In genomic region chr15:79090487-79091203, GRCh38 we compare ENCODE assay signal across 9 cellular contexts. TPM values are rescaled to one million over a fixed set of nuclear protein-coding genes. Genes with fewer than 3 reads are reported as not detected.
A peak's percentile ranks its signal among the peaks of the same experiment; 100 is the strongest.
DNase-seq lines count a peak whose midpoint lies in the region; ATAC-seq and TF ChIP-seq lines count a peak whose summit lies in the region.
"Had no signal": no experiment of that assay in that cellular context is flagged by ENCODE, and none has a peak within 500 bp of the region (broad histone marks: within the 10 kb centered on the region; RNA-seq: fewer than 3 reads in every experiment).

Gene RASGRF1, minus strand, starts transcription at chr15:79090780. Its CDS starts 282 bp downstream, at chr15:79090498.

- no peak within 1 kb of the TSS for H3K27ac ChIP-seq in stomach

- H3K4me1 Mint-ChIP-seq in activated naive CD8-positive, alpha-beta T cell treated with anti-CD3 and anti-CD28 coated beads for 36 hours: peaks cover 4% of the 10 kb centered on the region
- H3K4me1 Mint-ChIP-seq in activated CD4-positive, alpha-beta T cell treated with anti-CD3 and anti-CD28 coated beads, Interleukin-2, amount 10 ng/mL, durations not matched to agents 7 days and 5 days: no peaks in the 10 kb centered on the region

- intact Hi-C loops in stomach (cut with DNase I; ENCODE audit: low total_unique reads): no loop called here

- DNase-seq in NCI-H1694 treated with DMSO at 0.1 percent for 48 hours (lab: John Stamatoyannopoulos, UW): peak; percentile 67
- no peak for DNase-seq in NCI-H1694 (lab: John Stamatoyannopoulos, UW)
- no peak for DNase-seq in activated naive CD8-positive, alpha-beta T cell treated with anti-CD3 and anti-CD28 coated beads for 36 hours
- DNase-seq in iris pigment epithelial cell (ENCODE audit: low read depth): peak; percentile 10
- DNase-seq in stomach: no peak
- no peak for DNase-seq in activated CD4-positive, alpha-beta T cell treated with anti-CD3 and anti-CD28 coated beads, Interleukin-2, amount 10 ng/mL, durations not matched to agents 7 days and 5 days
- no peak for DNase-seq in NCI-H1048 (lab: John Stamatoyannopoulos, UW)

- H3K9me3 Mint-ChIP-seq in activated naive CD8-positive, alpha-beta T cell treated with anti-CD3 and anti-CD28 coated beads for 36 hours: no peaks in the 10 kb centered on the region
- H3K9me3 Mint-ChIP-seq in activated CD4-positive, alpha-beta T cell treated with anti-CD3 and anti-CD28 coated beads, Interleukin-2, amount 10 ng/mL, durations not matched to agents 7 days and 5 days: no peaks in the 10 kb centered on the region
- H3K9me3 Mint-ChIP-seq: activated naive CD4-positive, alpha-beta T cell treated with anti-CD3 and anti-CD28 coated beads, Interleukin-2, amount 50 U/mL, for 72 hours had no signal

- CTCF ChIA-PET in activated CD4-positive, alpha-beta T cell treated with anti-CD3 and anti-CD28 coated beads, Interleukin-2, amount 10 ng/mL, durations not matched to agents 7 days and 5 days (lab: Charles Lee): interaction anchor here (0.9 kb wide), 1 partner anchor 17 kb away, joined by 3 read pairs; no protein-coding TSS in a partner anchor

- peaks cover 82% of the 10 kb centered on the region for H3K27me3 Mint-ChIP-seq in activated naive CD8-positive, alpha-beta T cell treated with anti-CD3 and anti-CD28 coated beads for 36 hours
- H3K27me3 Mint-ChIP-seq in activated CD4-positive, alpha-beta T cell treated with anti-CD3 and anti-CD28 coated beads, Interleukin-2, amount 10 ng/mL, durations not matched to agents 7 days and 5 days: peaks cover 60% of the 10 kb centered on the region

- POLR2A ChIA-PET in activated CD4-positive, alpha-beta T cell treated with anti-CD3 and anti-CD28 coated beads, Interleukin-2, amount 10 ng/mL, durations not matched to agents 7 days and 5 days (lab: Charles Lee): no interaction called here

- TF ChIP-seq POLR2A in stomach (IDR thresholded peaks at IDR 0.05): no peak

- TF ChIP-seq EP300 in stomach (IDR thresholded peaks at IDR 0.05): no peak

- no peak for ATAC-seq in GM21576 (IDR thresholded peaks at IDR 0.05; ENCODE audit: unreplicated experiment)

- peak within 1 kb of the TSS; percentile 64 for H3K4me3 Mint-ChIP-seq in activated naive CD8-positive, alpha-beta T cell treated with anti-CD3 and anti-CD28 coated beads for 36 hours
- H3K4me3 Mint-ChIP-seq in activated CD4-positive, alpha-beta T cell treated with anti-CD3 and anti-CD28 coated beads, Interleukin-2, amount 10 ng/mL, durations not matched to agents 7 days and 5 days: no peak within 1 kb of the TSS

- H3K27me3 ChIP-seq in stomach: peaks cover 31 to 100% (median 63%) of the 10 kb centered on the region in 3 donors

- TF ChIP-seq CTCF in stomach (IDR thresholded peaks at IDR 0.05): no peak

- no peaks in the 10 kb centered on the region for H3K36me3 Mint-ChIP-seq in activated naive CD8-positive, alpha-beta T cell treated with anti-CD3 and anti-CD28 coated beads for 36 hours
- no peaks in the 10 kb centered on the region for H3K36me3 Mint-ChIP-seq in activated CD4-positive, alpha-beta T cell treated with anti-CD3 and anti-CD28 coated beads, Interleukin-2, amount 10 ng/mL, durations not matched to agents 7 days and 5 days (ENCODE audit: low read depth)
- H3K36me3 Mint-ChIP-seq: activated naive CD4-positive, alpha-beta T cell treated with anti-CD3 and anti-CD28 coated beads, Interleukin-2, amount 50 U/mL, for 72 hours had no signal

- 1 to 3% (median 2%) methylated on average over 42 to 61 of the region's 61 CpGs for WGBS in stomach, 5 donors

- peaks cover 13 to 28% (median 25%) of the 10 kb centered on the region in 4 donors for H3K4me1 ChIP-seq in stomach

- peak within 1 kb of the TSS; percentile 18 to 36 (median 32) for H3K4me3 ChIP-seq in stomach

- no peaks in the 10 kb centered on the region for H3K36me3 ChIP-seq in stomach

- no peaks in the 10 kb centered on the region for H3K9me3 ChIP-seq in stomach

- no peak within 1 kb of the TSS for H3K27ac Mint-ChIP-seq in activated naive CD8-positive, alpha-beta T cell treated with anti-CD3 and anti-CD28 coated beads for 36 hours
- H3K27ac Mint-ChIP-seq in activated CD4-positive, alpha-beta T cell treated with anti-CD3 and anti-CD28 coated beads, Interleukin-2, amount 10 ng/mL, durations not matched to agents 7 days and 5 days: no peak within 1 kb of the TSS
- H3K27ac Mint-ChIP-seq: activated naive CD4-positive, alpha-beta T cell treated with anti-CD3 and anti-CD28 coated beads, Interleukin-2, amount 50 U/mL, for 72 hours had no signal

RNA-seq across cellular contexts. Expression of gene RASGRF1, which starts in this region (rescaled TPM):
- not detected for total RNA-seq in activated naive CD8-positive, alpha-beta T cell treated with anti-CD3 and anti-CD28 coated beads for 36 hours
- total RNA-seq in stomach: 1 to 10 TPM in 2 of 5 donors, under 1 TPM in 1, not detected in 2; 0.18 to 3.8 (median 2.2) TPM
- under 1 TPM in 1 of 3 donors, not detected in 2; 0.10 TPM for polyA plus RNA-seq in stomach
- not detected for total RNA-seq in activated CD4-positive, alpha-beta T cell treated with anti-CD3 and anti-CD28 coated beads, Interleukin-2, amount 10 ng/mL, durations not matched to agents 7 days and 5 days
- total RNA-seq: activated naive CD4-positive, alpha-beta T cell treated with anti-CD3 and anti-CD28 coated beads, Interleukin-2, amount 50 U/mL, for 72 hours had no signal

Comparison
In these comparisons a context has a peak if more than half of its experiments do, and no peak if none do; other contexts are left out.
1. DNase-seq: peak in NCI-H1694 treated with DMSO at 0.1 percent for 48 hours (single experiment) and iris pigment epithelial cell (single experiment); none in NCI-H1694 (single experiment), activated naive CD8-positive, alpha-beta T cell treated with anti-CD3 and anti-CD28 coated beads for 36 hours (single experiment), stomach (single experiment), activated CD4-positive, alpha-beta T cell treated with anti-CD3 and anti-CD28 coated beads, Interleukin-2, amount 10 ng/mL, durations not matched to agents 7 days and 5 days (single experiment) and NCI-H1048 (single experiment).